In the genomic region with DNA sequence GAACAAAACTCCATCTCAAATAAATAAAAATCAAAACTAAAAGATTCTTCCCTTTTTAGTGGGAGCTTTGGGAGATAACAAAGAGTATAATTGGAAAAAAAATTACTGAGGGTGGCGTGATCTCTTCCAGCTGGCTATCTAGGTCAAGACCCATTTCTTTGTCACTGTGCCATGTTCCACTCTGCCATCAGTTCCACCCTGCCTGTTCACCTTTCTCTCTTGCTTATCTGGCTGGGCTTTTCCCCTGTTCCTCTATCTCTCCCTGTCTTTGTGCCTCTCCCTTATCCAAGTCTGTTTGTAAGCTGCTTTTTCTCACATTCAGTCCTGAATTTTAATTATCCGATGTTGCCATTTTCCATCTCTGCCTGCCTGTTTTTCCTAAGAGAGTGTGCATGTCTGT, we compare ENCODE assay signal across 17 cellular contexts. TPM values are rescaled to one million over a fixed set of nuclear protein-coding genes. Genes with fewer than 3 reads are reported as not detected.
DNase-seq lines count a peak whose midpoint lies in the region; ATAC-seq and TF ChIP-seq lines count a peak whose summit lies in the region.
"Had no signal": no experiment of that assay in that cellular context is flagged by ENCODE, and none has a peak within 500 bp of the region (broad histone marks: within the 10 kb centered on the region; RNA-seq: fewer than 3 reads in every experiment).

No MANE protein-coding gene starts in this region.

- no peak for TF ChIP-seq POLR2A in adrenal gland (IDR thresholded peaks at IDR 0.05)

- no peaks in the 10 kb centered on the region for H3K9me3 Mint-ChIP-seq in mesothelial cell of epicardium

- peaks cover 8% of the 10 kb centered on the region for H3K36me3 ChIP-seq in right atrium auricular region
- H3K36me3 ChIP-seq in adrenal gland (replicated peaks in 1 of 2), result peaks cover 0 to 5% of the 10 kb centered on the region in 2 donors

- ATAC-seq in left ventricle myocardium superior (peak; percentile 67), GM19467 (IDR thresholded peaks at IDR 0.05; ENCODE audit: unreplicated experiment) (no peak)

- H3K4me1 Mint-ChIP-seq in mesothelial cell of epicardium, result peaks cover 15% of the 10 kb centered on the region

- H3K4me1 ChIP-seq in right atrium auricular region, result peaks cover 0 to 11% of the 10 kb centered on the region in 2 donors
- peaks cover 8 to 13% of the 10 kb centered on the region in 2 donors for H3K4me1 ChIP-seq in adrenal gland (replicated peaks in 1 of 2)

- WGBS in adrenal gland, 4 donors, result 35 to 56% (median 53%) methylated on average over 2 of the region's 2 CpGs

- H3K36me3 Mint-ChIP-seq in mesothelial cell of epicardium, result peaks cover 3% of the 10 kb centered on the region

- H3K27ac ChIP-seq in right atrium auricular region (no peak overlapping the region), adrenal gland (no peak overlapping the region)
- H3K27ac ChIP-seq: RWPE1 had no signal

- DNase-seq in left ventricle myocardium superior (no peak), right atrium auricular region (ENCODE audit: low spot score) (no peak), adrenal gland (peak; percentile 29 to 66 (median 46)), mesothelial cell of epicardium (ENCODE audit: low spot score in 2 of 2, unreplicated experiment in 2 of 2) (no peak), DMS 273 (lab: John Stamatoyannopoulos, UW; ENCODE audit: unreplicated experiment) (no peak)
- DNase-seq in activated CD8-positive, alpha-beta memory T cell treated with anti-CD3 and anti-CD28 coated beads for 24 hours, result no peak
- DNase-seq: AML-193; Calu3; CD4-positive, CD25-positive, alpha-beta regulatory T cell; DMS79; NCI-H146; NCI-H2081 treated with DMSO at 0.1 percent for 48 hours; NCI-H226; NCI-H526; NK-92 treated with Interleukin-12 subunit alpha and Interleukin-12 subunit beta, amount 100 ng/mL, for 24 hours had no signal

- TF ChIP-seq CTCF in right atrium auricular region (IDR thresholded peaks at IDR 0.05) (no peak), adrenal gland (IDR thresholded peaks at IDR 0.05) (no peak), mesothelial cell of epicardium (IDR thresholded peaks at IDR 0.05; ENCODE audit: unreplicated experiment) (no peak)

- intact Hi-C loops in left ventricle myocardium superior (cut with micrococcal nuclease), result no loop called here
- intact Hi-C loops in adrenal gland (cut with DNase I), result no loop called here

- peak overlapping the region; percentile 67 for H3K27ac Mint-ChIP-seq in mesothelial cell of epicardium
- H3K27ac Mint-ChIP-seq: CD4-positive, CD25-positive, alpha-beta regulatory T cell had no signal

- no peak overlapping the region for H3K4me3 Mint-ChIP-seq in mesothelial cell of epicardium
- H3K4me3 Mint-ChIP-seq: CD4-positive, CD25-positive, alpha-beta regulatory T cell had no signal

- H3K27me3 Mint-ChIP-seq in mesothelial cell of epicardium (ENCODE audit: low read depth), result no peaks in the 10 kb centered on the region
- H3K27me3 Mint-ChIP-seq: CD4-positive, CD25-positive, alpha-beta regulatory T cell had no signal

- H3K4me3 ChIP-seq in right atrium auricular region (no peak overlapping the region), adrenal gland (no peak overlapping the region)

- H3K9me3 ChIP-seq in right atrium auricular region (no peaks in the 10 kb centered on the region), adrenal gland (replicated peaks in 1 of 3) (no peaks in the 10 kb centered on the region)

- H3K27me3 ChIP-seq in right atrium auricular region (no peaks in the 10 kb centered on the region), adrenal gland (no peaks in the 10 kb centered on the region)

RNA-seq across cellular contexts. Expression of gene A2ML1, which starts 41.1 kb away (rescaled TPM):
- total RNA-seq in left ventricle myocardium superior (not detected), right atrium auricular region (under 1 TPM in 1 of 2 donors, not detected in 1; 0.15 TPM), adrenal gland (under 1 TPM in 1 of 8 donors, not detected in 7; 0.15 TPM), mesothelial cell of epicardium (0.13 to 0.16 TPM (median 0.14 TPM) in 3 replicates)
- under 1 TPM in 2 of 3 donors, not detected in 1; 0.08 to 0.13 TPM for polyA plus RNA-seq in adrenal gland
- total RNA-seq: CD4-positive, CD25-positive, alpha-beta regulatory T cell had no signal
- polyA plus RNA-seq: CD4-positive, CD25-positive, alpha-beta regulatory T cell had no signal

Comparison
In these comparisons a context has a peak if more than half of its experiments do, and no peak if none do; other contexts are left out.
1. DNase-seq: peak in adrenal gland (7 of 7); none in left ventricle myocardium superior (single experiment), right atrium auricular region (single experiment), mesothelial cell of epicardium (0 of 2), activated CD8-positive, alpha-beta memory T cell treated with anti-CD3 and anti-CD28 coated beads for 24 hours (single experiment) and DMS 273 (single experiment).